In the genomic region with DNA sequence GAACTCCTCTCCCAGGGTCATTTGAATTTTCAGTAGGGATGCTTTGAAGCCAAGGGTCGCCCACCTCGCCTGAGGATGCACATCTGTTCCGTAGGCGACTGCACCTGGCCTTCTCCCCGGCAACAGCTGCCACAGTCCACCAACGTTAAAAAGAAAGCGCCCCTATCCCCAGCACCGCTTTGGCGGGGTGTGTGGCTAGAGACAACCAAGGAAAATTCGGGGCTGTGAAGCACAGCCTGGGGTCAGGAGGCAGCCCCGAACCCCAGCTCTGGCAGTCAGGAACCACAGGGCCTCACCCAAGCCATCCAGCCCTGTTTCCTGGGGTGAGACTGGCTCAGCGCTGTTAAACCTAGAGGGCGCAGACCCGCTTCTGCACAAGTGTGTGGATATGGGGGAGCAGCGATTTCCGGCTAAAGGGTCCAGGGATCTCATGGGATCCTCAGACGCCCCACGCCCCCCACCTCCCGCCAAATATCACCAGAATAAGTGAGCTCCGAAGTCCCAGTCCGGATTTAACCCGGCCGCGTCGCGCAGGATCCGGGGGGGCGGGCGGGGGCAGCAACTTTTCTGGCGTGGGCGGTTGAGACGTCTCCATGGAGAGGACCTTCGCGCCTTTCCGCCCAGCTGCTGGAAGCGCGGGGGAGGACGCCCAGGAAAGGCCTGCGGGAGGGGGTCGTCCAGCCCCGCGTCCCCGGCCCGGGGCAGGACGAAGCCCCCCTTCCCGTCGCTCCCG, we compare ENCODE assay signal across 8 cellular contexts. TPM values are rescaled to one million over a fixed set of nuclear protein-coding genes. Genes with fewer than 3 reads are reported as not detected.
DNase-seq lines count a peak whose midpoint lies in the region; ATAC-seq lines count a peak whose summit lies in the region.

No MANE protein-coding gene starts in this region.

- peak; percentile 30 for ATAC-seq in GM19452 (IDR thresholded peaks at IDR 0.05; ENCODE audit: unreplicated experiment)
- ATAC-seq in HG03521 (IDR thresholded peaks at IDR 0.05; ENCODE audit: unreplicated experiment) = peak; percentile 36
- ATAC-seq in effector memory CD8-positive, alpha-beta T cell (replicated peaks) = peak; percentile 45

- H3K36me3 Mint-ChIP-seq in effector memory CD8-positive, alpha-beta T cell (ENCODE audit: insufficient read depth) = peaks cover 7% of the 10 kb centered on the region

- H3K4me1 Mint-ChIP-seq in effector memory CD8-positive, alpha-beta T cell (ENCODE audit: low read depth in 2 of 2) = peaks cover 5 to 15% of the 10 kb centered on the region in 2 donors

- peak overlapping the region; percentile 64 for H2BK120ac ChIP-seq in mesenchymal stem cell (ENCODE audit: low read depth, low read length)

- H3K4ac ChIP-seq in mesenchymal stem cell (ENCODE audit: low read depth in 1 of 2, low read length in 2 of 2) = peak overlapping the region in 1 of 2 experiments; percentile 90

- H4K91ac ChIP-seq in mesenchymal stem cell (ENCODE audit: low read length) = peak overlapping the region; percentile 96

- H3K4me3 ChIP-seq in mesenchymal stem cell (ENCODE audit: insufficient read depth in 1 of 2, low read depth in 1 of 2, low read length in 2 of 2) = peak overlapping the region; percentile 83 to 93

- H3K9me3 Mint-ChIP-seq in effector memory CD8-positive, alpha-beta T cell = no peaks in the 10 kb centered on the region

- peak overlapping the region; percentile 97 for H4K8ac ChIP-seq in mesenchymal stem cell (ENCODE audit: low read length)

- H3K4me2 ChIP-seq in mesenchymal stem cell (ENCODE audit: low read length, poor library complexity, severe bottlenecking) = peak overlapping the region; percentile 93

- no peaks in the 10 kb centered on the region for H3K9me3 ChIP-seq in mesenchymal stem cell (ENCODE audit: control insufficient read depth, low read length)

- H2BK15ac ChIP-seq in mesenchymal stem cell (ENCODE audit: low read depth, poor library complexity, severe bottlenecking) = peak overlapping the region; percentile 77

- H3K36me3 ChIP-seq in mesenchymal stem cell (ENCODE audit: control insufficient read depth in 1 of 2, insufficient read depth in 2 of 2, low read depth in 1 of 2, low read length in 2 of 2) = peaks cover 16 to 30% of the 10 kb centered on the region in 2 experiments

- DNase-seq in COLO668 (lab: John Stamatoyannopoulos, UW; ENCODE audit: unreplicated experiment) (peak; percentile 67), UCSD-AML1 (lab: John Stamatoyannopoulos, UW; ENCODE audit: unreplicated experiment) (peak; percentile 30), mesenchymal stem cell (peak; percentile 52), SHP77 treated with DMSO at 0.1 percent for 48 hours (lab: John Stamatoyannopoulos, UW) (no peak)
- peak in 1 of 3 experiments; percentile 14 for DNase-seq in effector memory CD8-positive, alpha-beta T cell

- H2BK12ac ChIP-seq in mesenchymal stem cell (ENCODE audit: low read length in 2 of 2) = peak overlapping the region in 1 of 2 experiments; percentile 95

- H3K27me3 ChIP-seq in mesenchymal stem cell (ENCODE audit: control insufficient read depth in 1 of 2, insufficient read depth in 1 of 2, low read length in 2 of 2) = no peaks in the 10 kb centered on the region

- peak overlapping the region; percentile 87 for H3K9ac ChIP-seq in mesenchymal stem cell (ENCODE audit: low read length)

- H3K27ac ChIP-seq in mesenchymal stem cell (ENCODE audit: low read length, poor library complexity, severe bottlenecking) (no peak overlapping the region), temporal lobe (ENCODE audit: low read depth, low read length) (peak overlapping the region; percentile 17)

- no peaks in the 10 kb centered on the region for H3K27me3 Mint-ChIP-seq in effector memory CD8-positive, alpha-beta T cell

- H2BK5ac ChIP-seq in mesenchymal stem cell (ENCODE audit: low read depth, low read length, poor library complexity, severe bottlenecking) = no peak overlapping the region

- H3K27ac Mint-ChIP-seq in effector memory CD8-positive, alpha-beta T cell = no peak overlapping the region

- WGBS in mesenchymal stem cell = 17% methylated on average over 37 of the region's 48 CpGs

- peak overlapping the region in 1 of 2 experiments; percentile 100 for H3K14ac ChIP-seq in mesenchymal stem cell (ENCODE audit: low read length in 2 of 2)

- peak overlapping the region; percentile 99 to 100 for H3K18ac ChIP-seq in mesenchymal stem cell (ENCODE audit: low read depth in 1 of 2, low read length in 2 of 2)

- peak overlapping the region; percentile 84 for H2AFZ ChIP-seq in mesenchymal stem cell (ENCODE audit: low read depth, low read length)

- H3K4me3 Mint-ChIP-seq in effector memory CD8-positive, alpha-beta T cell = peak overlapping the region; percentile 77 to 78

- H3K23ac ChIP-seq in mesenchymal stem cell (ENCODE audit: low read length in 2 of 2) = peak overlapping the region in 1 of 2 experiments; percentile 100

- peaks cover 5% of the 10 kb centered on the region for H3K79me1 ChIP-seq in mesenchymal stem cell (replicated peaks; ENCODE audit: low read length, poor library complexity, severe bottlenecking)

- H3K4me1 ChIP-seq in mesenchymal stem cell (ENCODE audit: control insufficient read depth, insufficient read depth, low read depth, low read length) = peaks cover 19% of the 10 kb centered on the region

- H2AK5ac ChIP-seq in mesenchymal stem cell (ENCODE audit: low read length, severe bottlenecking) = peak overlapping the region; percentile 16

RNA-seq across cellular contexts. Expression of a gene that starts 0.8 kb away (rescaled TPM):
- 11.3 TPM for polyA plus RNA-seq in mesenchymal stem cell (2013, experiment 1 of 2)
- 11.3 TPM for polyA plus RNA-seq in mesenchymal stem cell (2013, experiment 2 of 2)
- total RNA-seq in temporal lobe = 10.8 TPM

RNA-seq across cellular contexts. Expression of a gene that starts 53.8 kb away (rescaled TPM):
- 2.9 TPM for polyA plus RNA-seq in mesenchymal stem cell (2013, experiment 1 of 2)
- 2.5 TPM for polyA plus RNA-seq in mesenchymal stem cell (2013, experiment 2 of 2)
- total RNA-seq in temporal lobe = 40.6 TPM
